ENCODE assay signal across 23 cellular contexts in the genomic region with DNA sequence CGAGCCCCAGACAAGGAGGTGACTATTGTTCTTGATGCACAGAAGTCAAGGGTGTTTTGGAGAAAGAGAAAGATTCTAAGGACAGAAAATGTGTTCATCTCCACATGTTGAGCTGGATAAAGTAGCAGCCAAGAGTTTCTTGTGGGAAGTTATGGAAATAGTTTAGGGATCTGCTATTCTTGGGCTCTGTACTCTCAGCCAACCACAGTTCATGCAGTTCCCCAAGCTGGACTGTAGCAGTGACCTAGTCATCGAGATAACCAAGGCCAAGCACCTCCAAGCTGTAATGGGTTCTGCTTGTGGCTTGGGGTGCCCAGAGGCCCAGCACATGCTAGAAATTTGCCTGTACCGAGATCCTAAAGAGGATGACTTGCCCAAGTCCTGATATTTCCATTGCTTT.
"Had no signal": no experiment of that assay in that cellular context is flagged by ENCODE, and none has a peak within 500 bp of the region (broad histone marks: within the 10 kb centered on the region; RNA-seq: fewer than 3 reads in every experiment).

No MANE protein-coding gene starts in this region.

- H3K4me1 Mint-ChIP-seq: endodermal cell; immature natural killer cell; stimulated activated naive CD8-positive, alpha-beta T cell treated with anti-CD3 and anti-CD28 coated beads, Interleukin-15, amount 100 ng/mL, for 72 hours had no signal

- DNase-seq: effector CD4-positive, alpha-beta T cell; endodermal cell; erythroblast; gastrocnemius medialis; immature natural killer cell; left cardiac atrium; mammary epithelial cell; naive thymus-derived CD4-positive, alpha-beta T cell; psoas muscle; retina; right lobe of liver; spleen; stimulated activated CD4-positive, alpha-beta T cell treated with anti-CD3 and anti-CD28 coated beads, Interleukin-15, amount 100 ng/mL, for 24 hours; stimulated activated CD4-positive, alpha-beta T cell treated with anti-CD3 and anti-CD28 coated beads, Interleukin-1b, Interleukin-23, amount 100 ng/mL, for 48 hours; stimulated activated CD4-positive, alpha-beta T cell treated with anti-CD3 and anti-CD28 coated beads, Interleukin-4, amount 100 ng/mL, for 24 hours; stimulated activated naive CD8-positive, alpha-beta T cell treated with anti-CD3 and anti-CD28 coated beads, Interleukin-15, amount 100 ng/mL, for 72 hours; testis; transverse colon had no signal

- ATAC-seq: gastrocnemius medialis; naive thymus-derived CD4-positive, alpha-beta T cell; psoas muscle; right lobe of liver; stimulated activated memory B cell treated with anti-CD40 and anti-IgM and Interleukin-4, amounts not matched to agents 10 μg/mL and 1 μg/mL and 100 μg/mL, for 72 hours; stimulated activated naive CD8-positive, alpha-beta T cell treated with anti-CD3 and anti-CD28 coated beads, Interleukin-15, amount 100 ng/mL, for 72 hours had no signal

- H3K27ac ChIP-seq: gastrocnemius medialis, neutrophil, psoas muscle, right lobe of liver, spleen, testis, transverse colon had no signal

- H3K9me3 Mint-ChIP-seq: endodermal cell; immature natural killer cell; stimulated activated memory B cell treated with anti-CD40 and anti-IgM and Interleukin-4, amounts not matched to agents 10 μg/mL and 1 μg/mL and 100 μg/mL, for 72 hours; stimulated activated naive CD8-positive, alpha-beta T cell treated with anti-CD3 and anti-CD28 coated beads, Interleukin-15, amount 100 ng/mL, for 72 hours had no signal

- H3K4me3 Mint-ChIP-seq: endodermal cell; immature natural killer cell; naive thymus-derived CD4-positive, alpha-beta T cell; stimulated activated memory B cell treated with anti-CD40 and anti-IgM and Interleukin-4, amounts not matched to agents 10 μg/mL and 1 μg/mL and 100 μg/mL, for 72 hours; stimulated activated naive CD8-positive, alpha-beta T cell treated with anti-CD3 and anti-CD28 coated beads, Interleukin-15, amount 100 ng/mL, for 72 hours had no signal

- H3K9me3 ChIP-seq: gastrocnemius medialis, neutrophil, psoas muscle, right lobe of liver, spleen, testis, transverse colon had no signal

- H3K27ac Mint-ChIP-seq: endodermal cell; immature natural killer cell; naive thymus-derived CD4-positive, alpha-beta T cell; stimulated activated memory B cell treated with anti-CD40 and anti-IgM and Interleukin-4, amounts not matched to agents 10 μg/mL and 1 μg/mL and 100 μg/mL, for 72 hours; stimulated activated naive CD8-positive, alpha-beta T cell treated with anti-CD3 and anti-CD28 coated beads, Interleukin-15, amount 100 ng/mL, for 72 hours had no signal

- H3K36me3 Mint-ChIP-seq: immature natural killer cell; naive thymus-derived CD4-positive, alpha-beta T cell; stimulated activated memory B cell treated with anti-CD40 and anti-IgM and Interleukin-4, amounts not matched to agents 10 μg/mL and 1 μg/mL and 100 μg/mL, for 72 hours had no signal

- H3K4me3 ChIP-seq: coronary artery, gastrocnemius medialis, psoas muscle, right lobe of liver, spleen, testis, transverse colon had no signal

- H3K27me3 ChIP-seq: gastrocnemius medialis, neutrophil, right lobe of liver, spleen, testis, transverse colon had no signal

- H3K36me3 ChIP-seq: gastrocnemius medialis, neutrophil, right lobe of liver, spleen, transverse colon had no signal

- FAIRE-seq: endothelial cell of umbilical vein, keratinocyte had no signal

- H3K27me3 Mint-ChIP-seq: stimulated activated naive CD8-positive, alpha-beta T cell treated with anti-CD3 and anti-CD28 coated beads, Interleukin-15, amount 100 ng/mL, for 72 hours had no signal

- H3K4me1 ChIP-seq: gastrocnemius medialis, psoas muscle, right lobe of liver, testis, transverse colon had no signal
